In genomic region chr17:37657202-37657601, GRCh38 we compare ENCODE assay signal across 32 cellular contexts.
"Had no signal": no experiment of that assay in that cellular context is flagged by ENCODE, and none has a peak within 500 bp of the region (broad histone marks: within the 10 kb centered on the region; RNA-seq: fewer than 3 reads in every experiment).

No MANE protein-coding gene starts in this region.

- H3K27ac Mint-ChIP-seq: activated B cell treated with CpG ODN at 0.5 μM for 24 hours; activated CD4-positive, alpha-beta memory T cell treated with anti-CD3 and anti-CD28 coated beads, Interleukin-2, amount 10 ng/mL, durations not matched to agents 7 days and 5 days; activated CD4-positive, alpha-beta T cell treated with anti-CD3 and anti-CD28 coated beads, Interleukin-2, amount 10 ng/mL, durations not matched to agents 24 days and 14 days; activated CD8-positive, alpha-beta memory T cell treated with anti-CD3 and anti-CD28 coated beads, Interleukin-2, amount 10 ng/mL, durations not matched to agents 7 days and 5 days; activated CD8-positive, alpha-beta T cell treated with anti-CD3 and anti-CD28 coated beads, Interleukin-2, amount 10 ng/mL, durations not matched to agents 7 days and 5 days; activated naive CD4-positive, alpha-beta T cell treated with anti-CD3 and anti-CD28 coated beads for 36 hours; activated naive CD4-positive, alpha-beta T cell treated with anti-CD3 and anti-CD28 coated beads, Interleukin-2, amount 50 U/mL, for 72 hours; activated naive CD8-positive, alpha-beta T cell treated with anti-CD3 and anti-CD28 coated beads for 36 hours; activated T-cell treated with anti-CD3 and anti-CD28 coated beads, Interleukin-2, amount 50 U/mL, for 24 hours; T-helper 1 cell treated with Interleukin-12 subunit alpha and Interleukin-12 subunit beta and Interleukin-4 antibody, amounts not matched to agents 30 μg/mL and 1 μg/mL, for 36 hours; T-helper 2 cell treated with Interferon-gamma antibody and Interleukin-4, amounts not matched to agents 5 μg/mL and 100 μg/mL, for 36 hours had no signal

- ATAC-seq: activated CD8-positive, alpha-beta memory T cell treated with anti-CD3 and anti-CD28 coated beads, Interleukin-2, amount 10 ng/mL, durations not matched to agents 7 days and 5 days; activated CD8-positive, alpha-beta T cell treated with anti-CD3 and anti-CD28 coated beads, Interleukin-2, amount 10 ng/mL, durations not matched to agents 7 days and 5 days; body of pancreas had no signal

- DNase-seq: activated B cell treated with CpG ODN at 0.5 μM for 24 hours; activated CD4-positive, alpha-beta memory T cell treated with anti-CD3 and anti-CD28 coated beads, Interleukin-2, amount 10 ng/mL, durations not matched to agents 7 days and 5 days; activated CD4-positive, alpha-beta T cell treated with anti-CD3 and anti-CD28 coated beads for 4 hours; activated CD4-positive, alpha-beta T cell treated with anti-CD3 and anti-CD28 coated beads, Interleukin-2, amount 10 ng/mL, durations not matched to agents 24 days and 14 days; activated CD4-positive, alpha-beta T cell treated with anti-CD3 and anti-CD28 coated beads, Interleukin-2, amount 50 U/mL, for 48 hours; activated CD4-positive, CD25-positive, alpha-beta regulatory T cell treated with anti-CD3 and anti-CD28 coated beads, Interleukin-2, amount 50 U/mL, for 72 hours; activated CD8-positive, alpha-beta memory T cell treated with anti-CD3 and anti-CD28 coated beads for 24 hours; activated CD8-positive, alpha-beta memory T cell treated with anti-CD3 and anti-CD28 coated beads, Interleukin-2, amount 10 ng/mL, durations not matched to agents 7 days and 5 days; activated CD8-positive, alpha-beta memory T cell treated with anti-CD3 and anti-CD28 coated beads, Interleukin-2, amount 50 U/mL, for 48 hours; activated CD8-positive, alpha-beta T cell treated with anti-CD3 and anti-CD28 coated beads, Interleukin-2, amount 10 ng/mL, durations not matched to agents 7 days and 5 days; activated effector memory CD4-positive, alpha-beta T cell treated with anti-CD3 and anti-CD28 coated beads, Interleukin-2, amount 50 U/mL, for 16 hours; activated gamma-delta T cell treated with Interleukin-2 at 50 U/mL for 16 hours; activated naive CD4-positive, alpha-beta T cell; activated naive CD4-positive, alpha-beta T cell treated with anti-CD3 and anti-CD28 coated beads for 36 hours; activated naive CD4-positive, alpha-beta T cell treated with anti-CD3 and anti-CD28 coated beads, Interleukin-2, amount 50 U/mL, for 16 hours; activated naive CD8-positive, alpha-beta T cell treated with anti-CD3 and anti-CD28 coated beads for 36 hours; activated T-cell treated with anti-CD3 and anti-CD28 coated beads, Interleukin-2, amount 50 U/mL, for 24 hours; activated T-cell treated with anti-CD3 and anti-CD28 coated beads, Interleukin-2, amount 50 U/mL, for 48 hours; adrenal gland; amniotic stem cell; aorta; body of pancreas; brain microvascular endothelial cell; central memory CD4-positive, alpha-beta T cell; T-helper 1 cell; T-helper 2 cell; T-helper 9 cell had no signal

- H3K9me3 ChIP-seq: adrenal gland, body of pancreas, breast epithelium had no signal

- H3K36me3 ChIP-seq: adrenal gland, brain microvascular endothelial cell, breast epithelium had no signal

- H3K36me3 Mint-ChIP-seq: activated CD8-positive, alpha-beta memory T cell treated with anti-CD3 and anti-CD28 coated beads, Interleukin-2, amount 10 ng/mL, durations not matched to agents 7 days and 5 days; activated naive CD4-positive, alpha-beta T cell treated with anti-CD3 and anti-CD28 coated beads, Interleukin-2, amount 50 U/mL, for 72 hours; activated naive CD8-positive, alpha-beta T cell treated with anti-CD3 and anti-CD28 coated beads for 36 hours had no signal

- H3K4me3 ChIP-seq: adrenal gland, body of pancreas, breast epithelium had no signal

- H3K4me1 ChIP-seq: adrenal gland, body of pancreas, breast epithelium had no signal

- H3K4me1 Mint-ChIP-seq: activated B cell treated with CpG ODN at 0.5 μM for 24 hours; activated CD4-positive, alpha-beta memory T cell treated with anti-CD3 and anti-CD28 coated beads, Interleukin-2, amount 10 ng/mL, durations not matched to agents 7 days and 5 days; activated naive CD8-positive, alpha-beta T cell treated with anti-CD3 and anti-CD28 coated beads for 36 hours had no signal

- H3K4me3 Mint-ChIP-seq: activated B cell treated with CpG ODN at 0.5 μM for 24 hours; activated CD4-positive, alpha-beta memory T cell treated with anti-CD3 and anti-CD28 coated beads, Interleukin-2, amount 10 ng/mL, durations not matched to agents 7 days and 5 days; activated CD4-positive, alpha-beta T cell treated with anti-CD3 and anti-CD28 coated beads, Interleukin-2, amount 10 ng/mL, durations not matched to agents 24 days and 14 days; activated CD8-positive, alpha-beta memory T cell treated with anti-CD3 and anti-CD28 coated beads, Interleukin-2, amount 10 ng/mL, durations not matched to agents 7 days and 5 days; activated CD8-positive, alpha-beta T cell treated with anti-CD3 and anti-CD28 coated beads, Interleukin-2, amount 10 ng/mL, durations not matched to agents 7 days and 5 days; activated naive CD4-positive, alpha-beta T cell treated with anti-CD3 and anti-CD28 coated beads for 36 hours; activated naive CD8-positive, alpha-beta T cell treated with anti-CD3 and anti-CD28 coated beads for 36 hours; activated T-cell treated with anti-CD3 and anti-CD28 coated beads, Interleukin-2, amount 50 U/mL, for 24 hours; T-helper 1 cell treated with Interleukin-12 subunit alpha and Interleukin-12 subunit beta and Interleukin-4 antibody, amounts not matched to agents 30 μg/mL and 1 μg/mL, for 36 hours; T-helper 2 cell treated with Interferon-gamma antibody and Interleukin-4, amounts not matched to agents 5 μg/mL and 100 μg/mL, for 36 hours had no signal

- H3K27me3 ChIP-seq: adrenal gland, body of pancreas, brain microvascular endothelial cell, breast epithelium had no signal

- H3K9me3 Mint-ChIP-seq: activated B cell treated with CpG ODN at 0.5 μM for 24 hours; activated CD4-positive, alpha-beta memory T cell treated with anti-CD3 and anti-CD28 coated beads, Interleukin-2, amount 10 ng/mL, durations not matched to agents 7 days and 5 days; activated CD4-positive, alpha-beta T cell treated with anti-CD3 and anti-CD28 coated beads, Interleukin-2, amount 10 ng/mL, durations not matched to agents 24 days and 14 days; activated naive CD4-positive, alpha-beta T cell treated with anti-CD3 and anti-CD28 coated beads for 36 hours; activated naive CD4-positive, alpha-beta T cell treated with anti-CD3 and anti-CD28 coated beads, Interleukin-2, amount 50 U/mL, for 72 hours; activated naive CD8-positive, alpha-beta T cell treated with anti-CD3 and anti-CD28 coated beads for 36 hours; activated T-cell treated with anti-CD3 and anti-CD28 coated beads, Interleukin-2, amount 50 U/mL, for 24 hours; T-helper 1 cell treated with Interleukin-12 subunit alpha and Interleukin-12 subunit beta and Interleukin-4 antibody, amounts not matched to agents 30 μg/mL and 1 μg/mL, for 36 hours; T-helper 2 cell treated with Interferon-gamma antibody and Interleukin-4, amounts not matched to agents 5 μg/mL and 100 μg/mL, for 36 hours had no signal

- H3K27ac ChIP-seq: adrenal gland, body of pancreas, brain microvascular endothelial cell, breast epithelium, VCaP had no signal
